ENCODE assay signal across 2 cellular contexts in the genomic region with DNA sequence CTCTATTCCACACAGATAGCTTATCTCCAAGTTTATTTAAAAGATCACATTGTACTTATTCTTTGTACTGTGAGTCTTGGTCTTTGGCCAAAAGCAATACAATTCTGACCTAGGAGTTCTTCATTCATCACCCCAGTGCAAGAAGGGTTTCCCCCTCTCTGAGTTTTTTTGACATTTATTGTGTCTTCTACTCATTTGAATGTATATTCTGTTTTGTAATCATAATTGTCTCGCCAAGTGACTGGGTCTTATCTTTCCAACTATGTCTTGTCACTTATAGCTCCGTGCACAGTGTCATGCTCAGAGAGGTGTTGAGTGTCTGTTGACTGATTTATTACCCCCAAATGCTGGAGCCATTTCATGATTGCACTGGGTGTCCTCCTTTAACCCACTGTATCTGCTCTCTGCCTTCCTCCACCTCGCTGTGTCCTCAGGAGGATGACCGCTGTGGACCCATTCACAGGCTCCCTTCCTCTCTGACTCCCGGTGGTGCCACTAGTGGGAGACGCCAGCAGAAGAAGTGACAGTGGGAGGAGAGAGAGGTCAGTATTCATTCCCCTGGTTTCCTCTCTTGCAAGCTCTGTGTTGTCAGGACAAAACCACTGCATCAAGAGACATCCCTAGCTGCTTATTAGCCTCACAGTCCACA.
TF ChIP-seq lines count a peak whose summit lies in the region.

No MANE protein-coding gene starts in this region.

TF ChIP-seq in IMR-90, 13 proteins besides CTCF, POLR2A, EP300 and RAD21:
- TF ChIP-seq MXI1 (IDR thresholded peaks at IDR 0.05; ENCODE audit: borderline replicate concordance, low read depth, low read length) (no peak), BHLHE40 (IDR thresholded peaks at IDR 0.05; ENCODE audit: low read depth, low read length) (no peak), MAFK (IDR thresholded peaks at IDR 0.05; ENCODE audit: low read depth, low read length) (no peak), CHD1 (IDR thresholded peaks at IDR 0.05; ENCODE audit: low read depth, low read length) (no peak), FOS (IDR thresholded peaks at IDR 0.05; ENCODE audit: low read depth, low read length) (no peak), RCOR1 (IDR thresholded peaks at IDR 0.05; ENCODE audit: insufficient replicate concordance, low read length) (no peak), MAZ (IDR thresholded peaks at IDR 0.05; ENCODE audit: borderline replicate concordance, low read depth, low read length) (no peak), CEBPB (IDR thresholded peaks at IDR 0.05; ENCODE audit: low read depth, low read length) (no peak), SMC3 (IDR thresholded peaks at IDR 0.05; ENCODE audit: low read depth, low read length) (no peak), RFX5 (IDR thresholded peaks at IDR 0.05; ENCODE audit: low read depth, low read length) (no peak), NFE2L2 (IDR thresholded peaks at IDR 0.05; ENCODE audit: low read depth, low read length) (no peak)
- TF ChIP-seq, protein P1, sequence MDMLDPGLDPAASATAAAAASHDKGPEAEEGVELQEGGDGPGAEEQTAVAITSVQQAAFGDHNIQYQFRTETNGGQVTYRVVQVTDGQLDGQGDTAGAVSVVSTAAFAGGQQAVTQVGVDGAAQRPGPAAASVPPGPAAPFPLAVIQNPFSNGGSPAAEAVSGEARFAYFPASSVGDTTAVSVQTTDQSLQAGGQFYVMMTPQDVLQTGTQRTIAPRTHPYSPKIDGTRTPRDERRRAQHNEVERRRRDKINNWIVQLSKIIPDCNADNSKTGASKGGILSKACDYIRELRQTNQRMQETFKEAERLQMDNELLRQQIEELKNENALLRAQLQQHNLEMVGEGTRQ (IDR thresholded peaks at IDR 0.05; ENCODE audit: low read depth, low read length): no peak
- TF ChIP-seq, protein P2, sequence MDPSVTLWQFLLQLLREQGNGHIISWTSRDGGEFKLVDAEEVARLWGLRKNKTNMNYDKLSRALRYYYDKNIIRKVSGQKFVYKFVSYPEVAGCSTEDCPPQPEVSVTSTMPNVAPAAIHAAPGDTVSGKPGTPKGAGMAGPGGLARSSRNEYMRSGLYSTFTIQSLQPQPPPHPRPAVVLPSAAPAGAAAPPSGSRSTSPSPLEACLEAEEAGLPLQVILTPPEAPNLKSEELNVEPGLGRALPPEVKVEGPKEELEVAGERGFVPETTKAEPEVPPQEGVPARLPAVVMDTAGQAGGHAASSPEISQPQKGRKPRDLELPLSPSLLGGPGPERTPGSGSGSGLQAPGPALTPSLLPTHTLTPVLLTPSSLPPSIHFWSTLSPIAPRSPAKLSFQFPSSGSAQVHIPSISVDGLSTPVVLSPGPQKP (IDR thresholded peaks at IDR 0.05; ENCODE audit: borderline replicate concordance, low read depth, low read length): no peak

TF ChIP-seq in SK-N-SH, 30 proteins besides CTCF, POLR2A, EP300 and RAD21:
- TF ChIP-seq EZH2phosphoT487 (IDR thresholded peaks at IDR 0.05; ENCODE audit: borderline replicate concordance, low read depth) (no peak), POLR2AphosphoS5 (IDR thresholded peaks at IDR 0.05; ENCODE audit: low read depth, low read length) (no peak), MXI1 (IDR thresholded peaks at IDR 0.05; ENCODE audit: low read depth, low read length) (no peak), MEF2A (IDR thresholded peaks at IDR 0.05; ENCODE audit: borderline replicate concordance, low read depth) (no peak), JUND (IDR thresholded peaks at IDR 0.05) (no peak), GATA2 (CRISPR knock-in tag; IDR thresholded peaks at IDR 0.05) (no peak), FOXM1 (IDR thresholded peaks at IDR 0.05; ENCODE audit: low read depth) (no peak), RFX5 (IDR thresholded peaks at IDR 0.05; ENCODE audit: low read length) (no peak)
- TF ChIP-seq, protein P3, sequence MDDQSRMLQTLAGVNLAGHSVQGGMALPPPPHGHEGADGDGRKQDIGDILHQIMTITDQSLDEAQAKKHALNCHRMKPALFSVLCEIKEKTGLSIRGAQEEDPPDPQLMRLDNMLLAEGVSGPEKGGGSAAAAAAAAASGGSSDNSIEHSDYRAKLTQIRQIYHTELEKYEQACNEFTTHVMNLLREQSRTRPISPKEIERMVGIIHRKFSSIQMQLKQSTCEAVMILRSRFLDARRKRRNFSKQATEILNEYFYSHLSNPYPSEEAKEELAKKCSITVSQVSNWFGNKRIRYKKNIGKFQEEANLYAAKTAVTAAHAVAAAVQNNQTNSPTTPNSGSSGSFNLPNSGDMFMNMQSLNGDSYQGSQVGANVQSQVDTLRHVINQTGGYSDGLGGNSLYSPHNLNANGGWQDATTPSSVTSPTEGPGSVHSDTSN (IDR thresholded peaks at IDR 0.05): no peak
